15 cellular contexts compared by ENCODE assay signal in the genomic region with DNA sequence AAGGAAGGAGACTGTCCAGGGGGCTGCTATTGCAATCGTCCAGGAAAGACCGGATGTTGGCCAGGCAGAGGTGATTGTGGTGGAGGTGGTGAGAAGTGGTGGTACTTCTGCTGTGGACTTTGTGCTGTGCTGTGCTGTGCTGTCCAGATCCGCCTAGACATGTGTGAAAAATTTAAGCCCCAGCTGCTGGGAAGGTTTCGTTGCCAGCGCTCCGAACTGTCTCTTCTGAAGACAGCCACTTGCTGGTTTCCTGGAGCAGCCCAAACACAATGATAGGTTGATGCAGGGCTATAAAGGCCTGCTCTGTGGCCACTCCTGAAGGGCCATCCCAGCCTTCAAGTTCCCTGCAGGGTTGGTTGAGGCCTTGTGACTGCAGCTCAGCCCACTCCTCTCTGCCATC.
"Had no signal": no experiment of that assay in that cellular context is flagged by ENCODE, and none has a peak within 500 bp of the region (broad histone marks: within the 10 kb centered on the region; RNA-seq: fewer than 3 reads in every experiment).

No MANE protein-coding gene starts in this region.

- H3K9me3 Mint-ChIP-seq: nephron had no signal

- H3K4me1 Mint-ChIP-seq: immature natural killer cell had no signal

- H3K27me3 ChIP-seq: left lung, neutrophil had no signal

- H3K9me3 ChIP-seq: left lung, neutrophil had no signal

- DNase-seq: cortex of kidney; effector memory CD4-positive, alpha-beta T cell; immature natural killer cell; left lung; mesenchymal stem cell; midbrain; posterior cingulate gyrus; small intestine; stimulated activated CD4-positive, alpha-beta T cell treated with anti-CD3 and anti-CD28 coated beads, Interleukin-12 subunit alpha, Interleukin-12 subunit beta, amount 100 ng/mL, for 4 hours; stimulated activated naive CD4-positive, alpha-beta T cell treated with Interleukin-2 at 50 U/mL for 16 hours; trophoblast cell had no signal

- H3K27ac ChIP-seq: left lung, neutrophil had no signal

- ATAC-seq: esophagus mucosa, left lung had no signal

- H3K27ac Mint-ChIP-seq: immature natural killer cell, nephron had no signal

- H3K4me3 Mint-ChIP-seq: immature natural killer cell, nephron had no signal

- H3K4me1 ChIP-seq: left lung had no signal

- H3K36me3 ChIP-seq: left lung, neutrophil had no signal

- H3K4me3 ChIP-seq: left lung, lung had no signal
